ENCODE assay signal across 14 cellular contexts in the genomic region with DNA sequence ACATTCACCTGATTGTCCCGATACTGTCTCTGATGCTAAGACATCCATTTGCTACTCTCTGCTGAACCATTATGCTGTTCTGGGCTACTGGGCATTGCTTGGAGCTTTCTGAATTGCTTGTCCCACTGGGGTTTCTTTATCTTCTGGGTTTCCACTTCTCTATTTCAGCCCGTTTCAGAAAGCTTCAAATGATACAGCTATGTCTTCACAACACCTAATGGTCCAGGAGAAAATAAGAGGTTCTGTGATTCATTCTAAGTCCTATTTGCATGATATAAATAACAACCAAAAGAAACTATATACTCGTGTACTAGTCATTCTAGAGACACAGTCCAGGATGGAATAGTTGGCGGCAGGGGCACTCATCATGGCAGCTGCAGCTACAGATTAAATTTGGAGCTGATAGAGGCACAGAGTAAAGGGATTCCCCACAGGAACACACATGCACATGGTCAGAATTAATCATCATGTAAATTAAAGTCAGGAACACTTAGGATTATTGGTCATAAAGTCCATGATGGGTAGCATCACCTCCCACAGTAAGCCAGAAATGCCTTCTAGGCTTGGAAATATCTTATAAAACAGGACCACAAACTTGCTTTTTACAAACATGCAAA. TPM values are rescaled to one million over a fixed set of nuclear protein-coding genes. Genes with fewer than 3 reads are reported as not detected.
DNase-seq lines count a peak whose midpoint lies in the region; ATAC-seq and TF ChIP-seq lines count a peak whose summit lies in the region.
"Had no signal": no experiment of that assay in that cellular context is flagged by ENCODE, and none has a peak within 500 bp of the region (broad histone marks: within the 10 kb centered on the region; RNA-seq: fewer than 3 reads in every experiment).

No MANE protein-coding gene starts in this region.

- no peak overlapping the region for H3K4me2 ChIP-seq in osteoblast (ENCODE audit: insufficient read depth, low read length)
- H3K4me2 ChIP-seq: A549 had no signal

- H3K4me3 ChIP-seq in osteoblast (ENCODE audit: insufficient read depth, low read length) = no peak overlapping the region
- H3K4me3 ChIP-seq: A549 had no signal

- H3K4me1 ChIP-seq in osteoblast (ENCODE audit: insufficient read depth, low read length) = no peaks in the 10 kb centered on the region

- peaks cover 58% of the 10 kb centered on the region for H3K27me3 ChIP-seq in osteoblast (ENCODE audit: insufficient read depth, low read length)

- no peaks in the 10 kb centered on the region for H3K9me3 Mint-ChIP-seq in stimulated activated naive CD8-positive, alpha-beta T cell treated with anti-CD3 and anti-CD28 coated beads, Interleukin-15, amount 100 ng/mL, for 72 hours

- H4K20me1 ChIP-seq in osteoblast (ENCODE audit: insufficient read depth, low read length) = no peaks in the 10 kb centered on the region

- H3K9me3 ChIP-seq in osteoblast (ENCODE audit: low read depth, low read length) = no peaks in the 10 kb centered on the region
- H3K9me3 ChIP-seq: A549 had no signal

- H3K27me3 Mint-ChIP-seq in stimulated activated naive CD8-positive, alpha-beta T cell treated with anti-CD3 and anti-CD28 coated beads, Interleukin-15, amount 100 ng/mL, for 72 hours = peaks cover 8% of the 10 kb centered on the region

- H3K4me1 Mint-ChIP-seq in stimulated activated naive CD8-positive, alpha-beta T cell treated with anti-CD3 and anti-CD28 coated beads, Interleukin-15, amount 100 ng/mL, for 72 hours = no peaks in the 10 kb centered on the region

- no peak overlapping the region for H3K27ac ChIP-seq in osteoblast (ENCODE audit: low read depth, low read length)
- H3K27ac ChIP-seq: A549 had no signal

- no peak for DNase-seq in stimulated activated naive CD8-positive, alpha-beta T cell treated with anti-CD3 and anti-CD28 coated beads, Interleukin-15, Interleukin-2, amounts not matched to agents 100 U/mL and 50 U/mL, for 24 hours
- DNase-seq in stimulated activated naive CD8-positive, alpha-beta T cell treated with anti-CD3 and anti-CD28 coated beads, Interleukin-15, amount 100 ng/mL, for 72 hours = no peak
- DNase-seq in osteoblast (ENCODE audit: insufficient read length, low spot score, missing footprints) = no peak
- DNase-seq in NCI-H1436 treated with DMSO at 0.1 percent for 48 hours (lab: John Stamatoyannopoulos, UW) = no peak
- DNase-seq in COR-L47 (lab: John Stamatoyannopoulos, UW) = no peak
- DNase-seq in cerebellar nuclear complex (lab: John Stamatoyannopoulos, UW) = no peak
- DNase-seq: activated CD8-positive, alpha-beta T cell treated with anti-CD3 and anti-CD28 coated beads, Interleukin-2, amount 10 ng/mL, durations not matched to agents 7 days and 5 days; DMS79 treated with DMSO at 0.1 percent for 48 hours; HCEC 1CT; NCI-H69 had no signal

- no peaks in the 10 kb centered on the region for H3K36me3 ChIP-seq in osteoblast (ENCODE audit: insufficient read depth, low read length)

- no peak overlapping the region for H3K27ac Mint-ChIP-seq in stimulated activated naive CD8-positive, alpha-beta T cell treated with anti-CD3 and anti-CD28 coated beads, Interleukin-15, amount 100 ng/mL, for 72 hours
- H3K27ac Mint-ChIP-seq: activated CD8-positive, alpha-beta T cell treated with anti-CD3 and anti-CD28 coated beads, Interleukin-2, amount 10 ng/mL, durations not matched to agents 7 days and 5 days had no signal

- TF ChIP-seq CTCF in osteoblast (IDR thresholded peaks at IDR 0.05; ENCODE audit: extremely low read depth, low read depth, low read length) = no peak

- ATAC-seq in stimulated activated naive CD8-positive, alpha-beta T cell treated with anti-CD3 and anti-CD28 coated beads, Interleukin-15, Interleukin-2, amounts not matched to agents 100 U/mL and 50 U/mL, for 24 hours = peak; percentile 61
- no peak for ATAC-seq in stimulated activated naive CD8-positive, alpha-beta T cell treated with anti-CD3 and anti-CD28 coated beads, Interleukin-15, amount 100 ng/mL, for 72 hours
- ATAC-seq in GM21786 (IDR thresholded peaks at IDR 0.05; ENCODE audit: unreplicated experiment) (peak; percentile 92), HG03175 (IDR thresholded peaks at IDR 0.05; ENCODE audit: unreplicated experiment) (peak; percentile 86)
- ATAC-seq: A549; activated CD8-positive, alpha-beta T cell treated with anti-CD3 and anti-CD28 coated beads, Interleukin-2, amount 10 ng/mL, durations not matched to agents 7 days and 5 days had no signal

- H3K79me2 ChIP-seq in osteoblast (ENCODE audit: insufficient read depth, low read length) = no peaks in the 10 kb centered on the region

- H3K4me3 Mint-ChIP-seq in stimulated activated naive CD8-positive, alpha-beta T cell treated with anti-CD3 and anti-CD28 coated beads, Interleukin-15, amount 100 ng/mL, for 72 hours = no peak overlapping the region
- H3K4me3 Mint-ChIP-seq: activated CD8-positive, alpha-beta T cell treated with anti-CD3 and anti-CD28 coated beads, Interleukin-2, amount 10 ng/mL, durations not matched to agents 7 days and 5 days had no signal

- H2AFZ ChIP-seq in osteoblast (ENCODE audit: low read length) = no peak overlapping the region

RNA-seq across cellular contexts. Expression of a gene that starts 33.3 kb away (rescaled TPM):
- total RNA-seq in osteoblast = not detected in 2 replicates
- total RNA-seq: activated CD8-positive, alpha-beta T cell treated with anti-CD3 and anti-CD28 coated beads, Interleukin-2, amount 10 ng/mL, durations not matched to agents 7 days and 5 days; M059J had no signal
